In genomic region chr20:56552911-56553629, GRCh38 we compare ENCODE assay signal across 22 cellular contexts. TPM values are rescaled to one million over a fixed set of nuclear protein-coding genes. Genes with fewer than 3 reads are reported as not detected.
DNase-seq lines count a peak whose midpoint lies in the region; ATAC-seq and TF ChIP-seq lines count a peak whose summit lies in the region.
"Had no signal": no experiment of that assay in that cellular context is flagged by ENCODE, and none has a peak within 500 bp of the region (broad histone marks: within the 10 kb centered on the region; RNA-seq: fewer than 3 reads in every experiment).

No MANE protein-coding gene starts in this region.

- peak; percentile 45 for ATAC-seq in GM18505 (IDR thresholded peaks at IDR 0.05; ENCODE audit: unreplicated experiment)
- peak; percentile 65 for ATAC-seq in GM19463 (IDR thresholded peaks at IDR 0.05; ENCODE audit: unreplicated experiment)
- ATAC-seq: activated naive CD8-positive, alpha-beta T cell treated with anti-CD3 and anti-CD28 coated beads, Interleukin-2, amount 50 U/mL, for 24 hours; HCT116; lower lobe of right lung; sciatic nerve had no signal

- H3K36me3 Mint-ChIP-seq in glutamatergic neuron (ENCODE audit: unreplicated experiment) (peaks cover 8% of the 10 kb centered on the region), Calu3 (ENCODE audit: insufficient read depth, unreplicated experiment) (no peaks in the 10 kb centered on the region)

- DNase-seq in NB4 (ENCODE audit: low read depth), result peak; percentile 21
- DNase-seq in glutamatergic neuron, result no peak
- DNase-seq in ascending aorta (ENCODE audit: low spot score in 2 of 2), result no peak
- DNase-seq in activated T-cell treated with anti-CD3 and anti-CD28 coated beads, Interleukin-2, amount 50 U/mL, for 48 hours, result no peak
- DNase-seq in Calu3, result no peak
- DNase-seq in cerebellar nuclear complex (lab: John Stamatoyannopoulos, UW), result no peak
- DNase-seq: activated CD4-positive, alpha-beta T cell treated with anti-CD3 and anti-CD28 coated beads for 48 hours; activated naive CD8-positive, alpha-beta T cell treated with anti-CD3 and anti-CD28 coated beads, Interleukin-2, amount 50 U/mL, for 24 hours; brain microvascular endothelial cell; cortex of kidney; KBM-7; lower lobe of right lung; NCI-H1105 treated with DMSO at 0.1 percent for 48 hours; stimulated activated naive CD4-positive, alpha-beta T cell treated with Interleukin-2 at 50 U/mL for 16 hours; transverse colon had no signal

- H3K9me3 Mint-ChIP-seq in glutamatergic neuron (ENCODE audit: unreplicated experiment) (peaks cover 7% of the 10 kb centered on the region), Calu3 (ENCODE audit: low read depth, unreplicated experiment) (peaks cover 2% of the 10 kb centered on the region)
- H3K9me3 Mint-ChIP-seq: activated naive CD8-positive, alpha-beta T cell treated with anti-CD3 and anti-CD28 coated beads, Interleukin-2, amount 50 U/mL, for 24 hours had no signal

- intact Hi-C loops in ascending aorta (cut with DNase I), result no loop called here
- intact Hi-C loops in Calu3 (cut with micrococcal nuclease; ENCODE audit: unreplicated experiment), result loop anchor here (10.0 kb wide), 3 partner anchors 72 to 232 kb away; partner anchors contain the start of gene TFAP2C

- H3K27me3 ChIP-seq in ascending aorta, result no peaks in the 10 kb centered on the region
- H3K27me3 ChIP-seq: brain microvascular endothelial cell, transverse colon had no signal

- peak overlapping the region; percentile 57 for H3K27ac Mint-ChIP-seq in glutamatergic neuron (ENCODE audit: unreplicated experiment)
- H3K27ac Mint-ChIP-seq in Calu3 (ENCODE audit: unreplicated experiment), result no peak overlapping the region
- H3K27ac Mint-ChIP-seq: activated naive CD8-positive, alpha-beta T cell treated with anti-CD3 and anti-CD28 coated beads, Interleukin-2, amount 50 U/mL, for 24 hours had no signal

- H3K4me3 Mint-ChIP-seq in glutamatergic neuron (ENCODE audit: unreplicated experiment), result peak overlapping the region; percentile 38
- no peak overlapping the region for H3K4me3 Mint-ChIP-seq in Calu3 (ENCODE audit: low read depth, unreplicated experiment)
- H3K4me3 Mint-ChIP-seq: activated naive CD8-positive, alpha-beta T cell treated with anti-CD3 and anti-CD28 coated beads, Interleukin-2, amount 50 U/mL, for 24 hours had no signal

- no peaks in the 10 kb centered on the region for H3K4me1 ChIP-seq in ascending aorta

- no peaks in the 10 kb centered on the region for H3K9me3 ChIP-seq in ascending aorta
- H3K9me3 ChIP-seq: lower lobe of right lung, transverse colon had no signal

- CTCF ChIA-PET in Calu3 (lab: Charles Lee), result no interaction called here

- H3K27me3 Mint-ChIP-seq in glutamatergic neuron (ENCODE audit: unreplicated experiment) (peaks cover 3% of the 10 kb centered on the region), Calu3 (ENCODE audit: unreplicated experiment) (peaks cover 56% of the 10 kb centered on the region)
- H3K27me3 Mint-ChIP-seq: activated naive CD8-positive, alpha-beta T cell treated with anti-CD3 and anti-CD28 coated beads, Interleukin-2, amount 50 U/mL, for 24 hours had no signal

- no peak for TF ChIP-seq POLR2A in GM18505 (IDR thresholded peaks at IDR 0.05; ENCODE audit: borderline replicate concordance, extremely low read depth, insufficient read depth, insufficient read length)
- no peak for TF ChIP-seq POLR2A in NB4 (IDR thresholded peaks at IDR 0.05; ENCODE audit: extremely low read depth, insufficient read length)

- BruUV-seq in Calu3 (replicated peaks; lab: Mats Ljungman, UMichigan), result no TSS peak

- H3K4me1 Mint-ChIP-seq in glutamatergic neuron (ENCODE audit: low read depth, unreplicated experiment) (peaks cover 15% of the 10 kb centered on the region), Calu3 (ENCODE audit: low read depth, unreplicated experiment) (peaks cover 9% of the 10 kb centered on the region)

- H3K4me3 ChIP-seq in NB4 (ENCODE audit: low read depth, low read length) (no peak overlapping the region), ascending aorta (no peak overlapping the region)
- H3K4me3 ChIP-seq: lower lobe of right lung, transverse colon had no signal

- no peaks in the 10 kb centered on the region for H3K36me3 ChIP-seq in ascending aorta
- H3K36me3 ChIP-seq: brain microvascular endothelial cell, lower lobe of right lung, transverse colon had no signal

- H3K27ac ChIP-seq in ascending aorta, result no peak overlapping the region
- H3K27ac ChIP-seq: brain microvascular endothelial cell, lower lobe of right lung had no signal

- TF ChIP-seq CTCF in NB4 (IDR thresholded peaks at IDR 0.05; ENCODE audit: low read depth, low read length) (no peak), glutamatergic neuron (IDR thresholded peaks at IDR 0.05; ENCODE audit: partially characterized antibody, unreplicated experiment) (no peak), ascending aorta (IDR thresholded peaks at IDR 0.05) (no peak), Calu3 (IDR thresholded peaks at IDR 0.05; ENCODE audit: unreplicated experiment) (no peak)

RNA-seq across cellular contexts. Expression of gene FAM209B, which starts 20.0 kb away (rescaled TPM):
- total RNA-seq in glutamatergic neuron (ENCODE audit: unreplicated experiment) (not detected), ascending aorta (not detected), Calu3 (2022) (not detected in 2 replicates)
- total RNA-seq: Daoy, myocyte, osteocyte, sciatic nerve had no signal

RNA-seq across cellular contexts. Expression of gene FAM209A, which starts 28.5 kb away (rescaled TPM):
- total RNA-seq in glutamatergic neuron (ENCODE audit: unreplicated experiment) (not detected), ascending aorta (not detected), Calu3 (2022) (0.40 and 0.95 TPM in 2 replicates)
- total RNA-seq: Daoy, myocyte, sciatic nerve, transverse colon had no signal
